ENCODE assay signal across 7 cellular contexts in genomic region chr7:111091623-111092370, GRCh38. TPM values are rescaled to one million over a fixed set of nuclear protein-coding genes. Genes with fewer than 3 reads are reported as not detected.
DNase-seq lines count a peak whose midpoint lies in the region; ATAC-seq and TF ChIP-seq lines count a peak whose summit lies in the region.

No MANE protein-coding gene starts in this region.

- no peaks in the 10 kb centered on the region for H3K9me3 ChIP-seq in HAP-1
- no peaks in the 10 kb centered on the region for H3K9me3 ChIP-seq in esophagus muscularis mucosa

- no peak for TF ChIP-seq POLR2A in esophagus muscularis mucosa (IDR thresholded peaks at IDR 0.05; ENCODE audit: low read depth)

- peak overlapping the region; percentile 63 for H3K27ac Mint-ChIP-seq in stimulated activated effector memory CD8-positive, alpha-beta T cell treated with anti-CD3 and anti-CD28 coated beads, Interleukin-12 subunit alpha, Interleukin-12 subunit beta, amount 100 ng/mL, for 72 hours

- peak overlapping the region; percentile 63 for H3K4me3 Mint-ChIP-seq in stimulated activated effector memory CD8-positive, alpha-beta T cell treated with anti-CD3 and anti-CD28 coated beads, Interleukin-12 subunit alpha, Interleukin-12 subunit beta, amount 100 ng/mL, for 72 hours

- 22% methylated on average over 3 of the region's 3 CpGs for WGBS in esophagus muscularis mucosa

- H3K4me1 ChIP-seq in HAP-1 (peaks cover 51% of the 10 kb centered on the region), esophagus muscularis mucosa (peaks cover 6 to 38% (median 33%) of the 10 kb centered on the region in 4 donors)

- peaks cover 56% of the 10 kb centered on the region for H3K4me1 Mint-ChIP-seq in stimulated activated effector memory CD8-positive, alpha-beta T cell treated with anti-CD3 and anti-CD28 coated beads, Interleukin-12 subunit alpha, Interleukin-12 subunit beta, amount 100 ng/mL, for 72 hours

- H3K4me3 ChIP-seq in HAP-1 (peak overlapping the region; percentile 27), esophagus muscularis mucosa (peak overlapping the region; percentile 46 to 55 (median 48))

- TF ChIP-seq EP300 in esophagus muscularis mucosa (IDR thresholded peaks at IDR 0.05): no peak

- ATAC-seq in stimulated activated effector memory CD8-positive, alpha-beta T cell treated with anti-CD3 and anti-CD28 coated beads, Interleukin-12 subunit alpha, Interleukin-12 subunit beta, amount 100 ng/mL, for 72 hours: peak; percentile 58
- no peak for ATAC-seq in HG03460 (IDR thresholded peaks at IDR 0.05; ENCODE audit: unreplicated experiment)

- H3K27me3 ChIP-seq in HAP-1 (ENCODE audit: low read depth) (no peaks in the 10 kb centered on the region), esophagus muscularis mucosa (no peaks in the 10 kb centered on the region)

- TF ChIP-seq CTCF in esophagus muscularis mucosa (IDR thresholded peaks at IDR 0.05) (no peak), GM13976 (IDR thresholded peaks at IDR 0.05; ENCODE audit: borderline replicate concordance, control extremely low read depth, extremely low read depth, insufficient read depth, missing control alignments) (no peak)

- in situ Hi-C loops in HAP-1 (cut with MboI; ENCODE audit: low sequenced_read_pairs) (loop anchor here (10.0 to 25.0 kb wide), 2 partner anchors 396 to 643 kb away; no protein-coding TSS in a partner anchor), GM13976 (cut with MboI; ENCODE audit: low sequenced_read_pairs, unreplicated experiment) (loop anchor here (25.0 kb wide), 3 partner anchors 396 to 646 kb away; no protein-coding TSS in a partner anchor)

- H3K27ac ChIP-seq in esophagus muscularis mucosa (replicated peaks in 1 of 4): peak overlapping the region in 1 of 4 donors; percentile 16

- H3K36me3 ChIP-seq in HAP-1 (replicated peaks) (no peaks in the 10 kb centered on the region), esophagus muscularis mucosa (no peaks in the 10 kb centered on the region)

- peak in 1 of 2 experiments; percentile 21 for DNase-seq in HAP-1 (ENCODE audit: low spot score in 2 of 2)
- DNase-seq in NCI-H748 treated with DMSO at 0.1 percent for 48 hours (lab: John Stamatoyannopoulos, UW): peak; percentile 65
- no peak for DNase-seq in esophagus muscularis mucosa (ENCODE audit: extremely low spot score)
- no peak for DNase-seq in stimulated activated effector memory CD8-positive, alpha-beta T cell treated with anti-CD3 and anti-CD28 coated beads, Interleukin-12 subunit alpha, Interleukin-12 subunit beta, amount 100 ng/mL, for 72 hours (ENCODE audit: low spot score in 2 of 2)
- no peak for DNase-seq in SIG-M5 (lab: John Stamatoyannopoulos, UW)
- no peak for DNase-seq in GM13976 (ENCODE audit: low spot score)

- no peaks in the 10 kb centered on the region for H3K9me3 Mint-ChIP-seq in stimulated activated effector memory CD8-positive, alpha-beta T cell treated with anti-CD3 and anti-CD28 coated beads, Interleukin-12 subunit alpha, Interleukin-12 subunit beta, amount 100 ng/mL, for 72 hours

- intact Hi-C loops in esophagus muscularis mucosa (cut with DNase I): loop anchor here (2.0 to 10.0 kb wide), 2 partner anchors 395 to 473 kb away; partner anchors contain the start of gene IMMP2L

- H3K36me3 Mint-ChIP-seq in stimulated activated effector memory CD8-positive, alpha-beta T cell treated with anti-CD3 and anti-CD28 coated beads, Interleukin-12 subunit alpha, Interleukin-12 subunit beta, amount 100 ng/mL, for 72 hours: peaks cover 17% of the 10 kb centered on the region

RNA-seq across cellular contexts. Expression of gene LRRN3, which starts 0.9 kb away (rescaled TPM):
- 1 to 10 TPM in 1 of 4 donors, under 1 TPM in 3; 0.39 to 1.3 (median 0.61) TPM for total RNA-seq in esophagus muscularis mucosa
